ENCODE assay signal across 8 cellular contexts in genomic region chr19:16078759-16079707, GRCh38. TPM values are rescaled to one million over a fixed set of nuclear protein-coding genes. Genes with fewer than 3 reads are reported as not detected.
DNase-seq lines count a peak whose midpoint lies in the region; ATAC-seq, FAIRE-seq and TF ChIP-seq lines count a peak whose summit lies in the region.

No MANE protein-coding gene starts in this region.

- H3K36me3 ChIP-seq in SK-N-SH (replicated peaks in 1 of 2; ENCODE audit: control insufficient read depth in 1 of 2, insufficient read depth in 2 of 2, low read length in 1 of 2) (peaks cover 14 to 55% of the 10 kb centered on the region in 2 experiments), adipocyte (ENCODE audit: control insufficient read depth, insufficient read depth, low read length, severe bottlenecking) (peaks cover 37% of the 10 kb centered on the region), cardiac muscle cell (peaks cover 22% of the 10 kb centered on the region)

- H4K20me1 ChIP-seq in SK-N-SH (ENCODE audit: insufficient read depth) = peaks cover 42% of the 10 kb centered on the region

- H3K27me3 ChIP-seq in SK-N-SH (ENCODE audit: insufficient read depth) (no peaks in the 10 kb centered on the region), adipocyte (replicated peaks; ENCODE audit: control insufficient read depth, insufficient read depth, low read length) (no peaks in the 10 kb centered on the region), cardiac muscle cell (no peaks in the 10 kb centered on the region)

- TF ChIP-seq POLR2A in A549 (IDR thresholded peaks at IDR 0.05; ENCODE audit: low read length) = no peak

- no peaks in the 10 kb centered on the region for H3K9me3 ChIP-seq in A549
- no peaks in the 10 kb centered on the region for H3K9me3 ChIP-seq in SK-N-SH
- no peaks in the 10 kb centered on the region for H3K9me3 ChIP-seq in adipocyte (ENCODE audit: control insufficient read depth, low read length)
- H3K9me3 ChIP-seq in cardiac muscle cell (ENCODE audit: low read depth) = no peaks in the 10 kb centered on the region

- no peak overlapping the region for H2AFZ ChIP-seq in SK-N-SH (ENCODE audit: low read depth)

- FAIRE-seq in A549 (lab: Jason Lieb, UNC) (no peak), GM18507 (lab: Jason Lieb, UNC) (peak; percentile 93)

- TF ChIP-seq EP300 in A549 (IDR thresholded peaks at IDR 0.05) (no peak; a peak in 1 of 5 replicates), SK-N-SH (IDR thresholded peaks at IDR 0.05; ENCODE audit: borderline replicate concordance in 1 of 2, low read depth in 1 of 2, low read length in 1 of 2) (peak; percentile 65 to 79)

- H3K4me3 ChIP-seq in A549 (peak overlapping the region; percentile 99), SK-N-SH (ENCODE audit: low read depth in 2 of 2, low read length in 1 of 2) (peak overlapping the region; percentile 74 to 78), adipocyte (ENCODE audit: low read length) (peak overlapping the region; percentile 92), cardiac muscle cell (peak overlapping the region; percentile 86)

- TF ChIP-seq CTCF in A549 (IDR thresholded peaks at IDR 0.05) = no peak
- TF ChIP-seq CTCF in SK-N-SH (IDR thresholded peaks at IDR 0.05) = no peak
- no peak for TF ChIP-seq CTCF in cardiac muscle cell (IDR thresholded peaks at IDR 0.05; ENCODE audit: low read depth, low read length)

- DNase-seq in A549 (ENCODE audit: low read depth in 1 of 2, low spot score in 1 of 2) (peak in 1 of 2 experiments; percentile 85), GM18507 (ENCODE audit: extremely low spot score, insufficient read length, low read depth) (no peak), HT1080 (ENCODE audit: low read depth) (peak; percentile 97), SK-N-SH (peak; percentile 68), adipocyte (ENCODE audit: low read depth) (peak; percentile 97), cardiac muscle cell (ENCODE audit: low read depth in 1 of 2, low spot score in 1 of 2) (peak; percentile 59 to 98), pulmonary artery endothelial cell (ENCODE audit: low read depth, low spot score) (peak; percentile 95), NCI-H345 treated with DMSO at 0.1 percent for 48 hours (lab: John Stamatoyannopoulos, UW; ENCODE audit: unreplicated experiment) (no peak)

- H3K79me2 ChIP-seq in SK-N-SH (ENCODE audit: insufficient read depth) = peaks cover 67% of the 10 kb centered on the region

- no peak for TF ChIP-seq RAD21 in A549 (conservative IDR thresholded peaks at IDR 0.05 in 1 of 2, IDR thresholded peaks at IDR 0.05 in 1 of 2)
- no peak for TF ChIP-seq RAD21 in SK-N-SH (IDR thresholded peaks at IDR 0.05; ENCODE audit: low read length)

- peak; percentile 15 to 39; a peak in 4 of 6 replicates for ATAC-seq in A549

- peak overlapping the region; percentile 99 for H3K4me2 ChIP-seq in A549
- H3K4me2 ChIP-seq in SK-N-SH = peak overlapping the region; percentile 99

- H3K4me1 ChIP-seq in A549 (peaks cover 69% of the 10 kb centered on the region), SK-N-SH (ENCODE audit: control insufficient read depth in 1 of 2, insufficient read depth in 2 of 2, low read depth in 1 of 2, low read length in 1 of 2) (peaks cover 12 to 14% of the 10 kb centered on the region in 2 experiments), adipocyte (ENCODE audit: control insufficient read depth, insufficient read depth, low read length) (peaks cover 34% of the 10 kb centered on the region), cardiac muscle cell (ENCODE audit: low read depth) (peaks cover 20% of the 10 kb centered on the region)

- H3K9me2 ChIP-seq in SK-N-SH = no peaks in the 10 kb centered on the region

- H3K27ac ChIP-seq in A549 (peak overlapping the region; percentile 100), SK-N-SH (ENCODE audit: low read depth in 2 of 2, low read length in 1 of 2) (peak overlapping the region; percentile 99), cardiac muscle cell (peak overlapping the region; percentile 99)

- CTCF ChIA-PET in A549 (lab: Yijun Ruan, JAX) (no interaction called here), SK-N-SH (lab: Yijun Ruan, JAX) (interaction anchor here (1.3 to 3.4 kb wide), 2 partner anchors 16 to 32 kb away, joined by 7 to 24 read pairs; partner anchors contain the start of gene RAB8A)

- POLR2A ChIA-PET in A549 (lab: Yijun Ruan, JAX) = no interaction called here
- POLR2A ChIA-PET in SK-N-SH (lab: Yijun Ruan, JAX) = no interaction called here

- H3K9ac ChIP-seq in SK-N-SH = peak overlapping the region; percentile 98
- H3K9ac ChIP-seq in adipocyte (ENCODE audit: low read length) = peak overlapping the region; percentile 99

- peaks cover 51% of the 10 kb centered on the region for H3F3A ChIP-seq in SK-N-SH (replicated peaks; ENCODE audit: insufficient read depth)

- 1% methylated on average over 16 of the region's 17 CpGs for WGBS in A549 (ENCODE audit: missing lambda C conversion rate)
- WGBS in SK-N-SH (ENCODE audit: low lambda C conversion rate) = 6% methylated on average over 17 of the region's 17 CpGs

TF ChIP-seq in A549, 52 proteins besides CTCF, POLR2A, EP300 and RAD21 (continues in another document):
- TF ChIP-seq HEYL (CRISPR knock-in tag; IDR thresholded peaks at IDR 0.05) (no peak), JUNB (IDR thresholded peaks at IDR 0.05) (no peak), NPAS2 (CRISPR knock-in tag; IDR thresholded peaks at IDR 0.05; ENCODE audit: borderline replicate concordance) (no peak), ZFP36 (IDR thresholded peaks at IDR 0.05; ENCODE audit: borderline replicate concordance, partially characterized antibody) (peak; percentile 30), ESRRA (IDR thresholded peaks at IDR 0.05; ENCODE audit: borderline replicate concordance, low read length) (no peak), GATA3 (IDR thresholded peaks at IDR 0.05; ENCODE audit: borderline replicate concordance) (no peak), BHLHE40 (IDR thresholded peaks at IDR 0.05; ENCODE audit: low read depth, low read length) (no peak), HOXB5 (CRISPR knock-in tag; IDR thresholded peaks at IDR 0.05) (0 out of 2 replicates have a peak, but pooled peaks have one; percentile 14), PHF8 (IDR thresholded peaks at IDR 0.05; ENCODE audit: borderline replicate concordance, low read depth) (no peak), HOXA7 (CRISPR knock-in tag; IDR thresholded peaks at IDR 0.05) (peak; percentile 83), CEBPB (IDR thresholded peaks at IDR 0.05) (peak; percentile 13 to 14; a peak in 3 of 4 replicates)

TF ChIP-seq in SK-N-SH, 30 proteins besides CTCF, POLR2A, EP300 and RAD21 (continues in another document):
- TF ChIP-seq, protein P1, sequence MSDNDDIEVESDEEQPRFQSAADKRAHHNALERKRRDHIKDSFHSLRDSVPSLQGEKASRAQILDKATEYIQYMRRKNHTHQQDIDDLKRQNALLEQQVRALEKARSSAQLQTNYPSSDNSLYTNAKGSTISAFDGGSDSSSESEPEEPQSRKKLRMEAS (IDR thresholded peaks at IDR 0.05; ENCODE audit: low read depth) = peak; percentile 85
- TF ChIP-seq NFIC (IDR thresholded peaks at IDR 0.05; ENCODE audit: borderline replicate concordance) (peak; percentile 35; the same call in 1 of the 2 replicates), GATA2 (CRISPR knock-in tag; IDR thresholded peaks at IDR 0.05) (peak; percentile 69), SIN3A (IDR thresholded peaks at IDR 0.05; ENCODE audit: borderline replicate concordance, low read depth, low read length) (peak; percentile 74; the same call in 1 of the 2 replicates)
- TF ChIP-seq, protein P2, sequence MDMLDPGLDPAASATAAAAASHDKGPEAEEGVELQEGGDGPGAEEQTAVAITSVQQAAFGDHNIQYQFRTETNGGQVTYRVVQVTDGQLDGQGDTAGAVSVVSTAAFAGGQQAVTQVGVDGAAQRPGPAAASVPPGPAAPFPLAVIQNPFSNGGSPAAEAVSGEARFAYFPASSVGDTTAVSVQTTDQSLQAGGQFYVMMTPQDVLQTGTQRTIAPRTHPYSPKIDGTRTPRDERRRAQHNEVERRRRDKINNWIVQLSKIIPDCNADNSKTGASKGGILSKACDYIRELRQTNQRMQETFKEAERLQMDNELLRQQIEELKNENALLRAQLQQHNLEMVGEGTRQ (IDR thresholded peaks at IDR 0.05; ENCODE audit: borderline replicate concordance, low read depth, low read length) = no peak

RNA-seq across cellular contexts. Expression of gene TPM4, which starts 2.7 kb away (rescaled TPM):
- polyA plus RNA-seq in A549 (2011; rRNA removed) (474 and 777 TPM in 2 replicates), A549 (2017; fragmentation: RNase III; extraction: RNeasy Plus Mini Kit Qiagen cat#74134 plus additional on column Dnase treatment) (610 to 921 TPM (median 860 TPM) in 3 replicates), SK-N-SH (2012; rRNA removed) (415 and 440 TPM in 2 replicates), cardiac muscle cell (118 and 120 TPM in 2 replicates)
- polyA plus RNA-seq in A549 (2012; cell fraction: cytosol; rRNA removed) = 359 and 388 TPM in 2 replicates
- 163 and 197 TPM in 2 replicates for polyA plus RNA-seq in A549 (2012; cell fraction: nucleus; rRNA removed)
- 186 and 201 TPM in 2 replicates for polyA minus RNA-seq in A549 (2011; rRNA and poly(A)+ RNA removed)
- total RNA-seq in HT1080 (2014; rRNA removed; shearing (Covaris generic)) = 473 and 509 TPM in 2 replicates
- 642 and 802 TPM in 2 replicates for polyA plus RNA-seq in HT1080 (2015; cell fraction: cytosol; rRNA removed)
- polyA plus RNA-seq in HT1080 (2015; cell fraction: nucleus; rRNA removed) = 310 and 335 TPM in 2 replicates
- 478 and 600 TPM in 2 replicates for polyA plus RNA-seq in SK-N-SH (2012; cell fraction: cytosol; rRNA removed)
- 280 and 324 TPM in 2 replicates for polyA plus RNA-seq in SK-N-SH (2012; cell fraction: nucleus; rRNA removed)
- total RNA-seq in cardiac muscle cell (184 and 268 TPM in 2 replicates), pulmonary artery endothelial cell (788 and 800 TPM in 2 replicates)

RNA-seq across cellular contexts. Expression of gene RAB8A, which starts 32.7 kb away (rescaled TPM):
- 69.4 and 91.4 TPM in 2 replicates for polyA plus RNA-seq in A549 (2011; rRNA removed)
- polyA plus RNA-seq in A549 (2012; cell fraction: cytosol; rRNA removed) = 55.9 and 57.1 TPM in 2 replicates
- 32.6 and 35.2 TPM in 2 replicates for polyA plus RNA-seq in A549 (2012; cell fraction: nucleus; rRNA removed)
- polyA plus RNA-seq in A549 (2017; fragmentation: RNase III; extraction: RNeasy Plus Mini Kit Qiagen cat#74134 plus additional on column Dnase treatment) = 89.2 to 101 TPM (median 90.1 TPM) in 3 replicates
- 99.1 and 130 TPM in 2 replicates for polyA minus RNA-seq in A549 (2011; rRNA and poly(A)+ RNA removed)
- total RNA-seq in HT1080 (2014; rRNA removed; shearing (Covaris generic)) = 59.0 and 79.1 TPM in 2 replicates
- polyA plus RNA-seq in HT1080 (2015; cell fraction: cytosol; rRNA removed) = 60.3 and 62.9 TPM in 2 replicates
- polyA plus RNA-seq in HT1080 (2015; cell fraction: nucleus; rRNA removed) = 50.3 and 52.5 TPM in 2 replicates
- polyA plus RNA-seq in SK-N-SH (2012; rRNA removed) = 55.2 and 58.0 TPM in 2 replicates
- 54.9 and 59.5 TPM in 2 replicates for polyA plus RNA-seq in SK-N-SH (2012; cell fraction: cytosol; rRNA removed)
- 28.4 and 29.0 TPM in 2 replicates for polyA plus RNA-seq in SK-N-SH (2012; cell fraction: nucleus; rRNA removed)
- 38.2 and 52.0 TPM in 2 replicates for total RNA-seq in cardiac muscle cell
- 87.3 and 93.8 TPM in 2 replicates for polyA plus RNA-seq in cardiac muscle cell
- 95.8 and 154 TPM in 2 replicates for total RNA-seq in pulmonary artery endothelial cell

Comparison
In these comparisons a context has a peak if more than half of its experiments do, and no peak if none do; other contexts are left out.
1. DNase-seq: peak in HT1080 (single experiment), SK-N-SH (single experiment), adipocyte (single experiment), cardiac muscle cell (2 of 2) and pulmonary artery endothelial cell (single experiment); none in GM18507 (single experiment) and NCI-H345 treated with DMSO at 0.1 percent for 48 hours (single experiment).
2. Peak in every context shown above with its lines, with median percentiles within 50 percentile points of each other: H3K27ac ChIP-seq and H3K4me3 ChIP-seq.